ENCODE assay signal across 24 cellular contexts in the genomic region with DNA sequence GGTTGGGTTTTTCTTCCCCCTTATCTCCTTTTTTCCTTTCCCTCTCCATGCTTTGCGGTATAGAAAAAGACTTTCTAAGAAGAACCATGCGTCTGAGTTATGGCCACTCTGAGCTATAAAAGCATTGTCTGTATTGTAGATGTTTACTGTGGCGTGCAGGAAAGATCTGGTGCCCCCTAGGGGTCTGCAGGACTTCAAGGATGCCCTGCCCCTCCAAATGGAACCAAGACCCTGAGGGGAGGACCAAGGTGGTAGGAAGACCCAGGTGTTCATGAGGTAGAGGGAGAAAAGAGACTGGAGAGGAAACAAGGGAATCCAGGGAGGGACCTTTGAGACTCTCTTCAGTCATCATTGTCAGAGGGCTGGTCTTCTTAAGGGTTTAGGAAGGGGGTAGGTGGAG.
DNase-seq lines count a peak whose midpoint lies in the region; ATAC-seq and TF ChIP-seq lines count a peak whose summit lies in the region.
"Had no signal": no experiment of that assay in that cellular context is flagged by ENCODE, and none has a peak within 500 bp of the region (broad histone marks: within the 10 kb centered on the region; RNA-seq: fewer than 3 reads in every experiment).

No MANE protein-coding gene starts in this region.

- CTCF ChIA-PET in A673 (lab: Charles Lee) (no interaction called here), OCI-LY7 (lab: Charles Lee; ENCODE audit: unreplicated experiment) (no interaction called here)

- intact Hi-C loops in A673 (cut with micrococcal nuclease; ENCODE audit: unreplicated experiment) (no loop called here), OCI-LY7 (cut with micrococcal nuclease; ENCODE audit: unreplicated experiment) (no loop called here), Right ventricle myocardium superior (cut with DNase I) (no loop called here)

- H2BK15ac ChIP-seq in mesendoderm (replicated peaks; ENCODE audit: low read depth) = no peak overlapping the region

- H2AFZ ChIP-seq in OCI-LY7 (ENCODE audit: low read length) = no peak overlapping the region

- DNase-seq in A673 (ENCODE audit: low spot score) (no peak), GM12864 (ENCODE audit: low read depth) (no peak), OCI-LY7 (ENCODE audit: low spot score) (no peak), mesendoderm (peak; percentile 10), Right ventricle myocardium superior (no peak), foreskin melanocyte (no peak)
- DNase-seq: CD4-positive, alpha-beta T cell; COR-L47; DMS 273 treated with DMSO at 0.1 percent for 48 hours; DMS79 treated with DMSO at 0.1 percent for 48 hours; H7; HFFc6; NCI-H1694 treated with DMSO at 0.1 percent for 48 hours; NCI-H2081 treated with DMSO at 0.1 percent for 48 hours; NCI-H2171 treated with DMSO at 0.1 percent for 48 hours; NCI-H524 treated with DMSO at 0.1 percent for 48 hours; NCI-H82; RPMI8226; SHP77 treated with DMSO at 0.1 percent for 48 hours; SK-N-SH; T-helper 2 cell had no signal

- H3K56ac ChIP-seq in mesendoderm (ENCODE audit: low read length) = no peak overlapping the region

- H3K27me3 ChIP-seq in A673 (replicated peaks; ENCODE audit: insufficient read depth, low read depth, low read length, poor library complexity) (no peaks in the 10 kb centered on the region), mesendoderm (ENCODE audit: insufficient read depth, low read length, poor library complexity) (no peaks in the 10 kb centered on the region)

- no peak overlapping the region for H2BK5ac ChIP-seq in mesendoderm (ENCODE audit: low read length)

- H3K4me1 ChIP-seq in A673 (ENCODE audit: insufficient read depth, low read length, poor library complexity, severe bottlenecking) = no peaks in the 10 kb centered on the region
- H3K4me1 ChIP-seq in OCI-LY7 (ENCODE audit: insufficient read depth, low read length, poor library complexity, severe bottlenecking) = no peaks in the 10 kb centered on the region
- no peaks in the 10 kb centered on the region for H3K4me1 ChIP-seq in mesendoderm (ENCODE audit: control insufficient read depth, low read depth, low read length)

- H3K4me2 ChIP-seq in OCI-LY7 (ENCODE audit: low read length) (no peak overlapping the region), mesendoderm (ENCODE audit: low read length) (no peak overlapping the region)
- H3K4me2 ChIP-seq: KMS-11, SK-N-SH had no signal

- POLR2A ChIA-PET in A673 (lab: Charles Lee; ENCODE audit: low non-redundant PET) (no interaction called here), OCI-LY7 (lab: Charles Lee) (interaction anchor here (0.5 kb wide), 1 partner anchor 853 kb away, joined by 4 read pairs; no protein-coding TSS in a partner anchor)

- H3K9me3 ChIP-seq in A673 (ENCODE audit: low read depth, low read length, poor library complexity, severe bottlenecking) (no peaks in the 10 kb centered on the region), OCI-LY7 (ENCODE audit: low read length) (no peaks in the 10 kb centered on the region)
- H3K9me3 ChIP-seq: SK-N-SH had no signal

- no CpG with 5 or more reads among the region's 3 CpGs for WGBS in mesendoderm (ENCODE audit: extremely low coverage, insufficient coverage, low lambda C conversion rate)

- no peaks in the 10 kb centered on the region for H4K20me1 ChIP-seq in OCI-LY7 (ENCODE audit: insufficient read depth, low read length)

- H3K4me3 ChIP-seq in A673 (ENCODE audit: low read depth, low read length, poor library complexity, severe bottlenecking) = no peak overlapping the region
- H3K4me3 ChIP-seq in GM12864 (ENCODE audit: low read depth, low read length) = no peak overlapping the region
- no peak overlapping the region for H3K4me3 ChIP-seq in OCI-LY7 (ENCODE audit: low read depth, low read length, poor library complexity, severe bottlenecking)
- H3K4me3 ChIP-seq in mesendoderm (ENCODE audit: low read length) = no peak overlapping the region

- peak; percentile 30; the same call in 1 of the 2 replicates for TF ChIP-seq CTCF in A673 (conservative IDR thresholded peaks at IDR 0.05; ENCODE audit: low read depth, low read length)
- peak; percentile 12 for TF ChIP-seq CTCF in GM12864 (IDR thresholded peaks at IDR 0.05; ENCODE audit: low read depth, low read length, missing control alignments)
- TF ChIP-seq CTCF in OCI-LY7 (conservative IDR thresholded peaks at IDR 0.05; ENCODE audit: low read length) = peak; percentile 46

- no peak overlapping the region for H3K23ac ChIP-seq in mesendoderm (ENCODE audit: low read length)

- no peak overlapping the region for H2BK120ac ChIP-seq in mesendoderm (ENCODE audit: low read depth, low read length)

- no peak overlapping the region for H3K18ac ChIP-seq in mesendoderm (ENCODE audit: low read length)

- no peak overlapping the region for H4K5ac ChIP-seq in mesendoderm (ENCODE audit: low read length)

- H3K9ac ChIP-seq in mesendoderm (ENCODE audit: low read length) = no peak overlapping the region
- H3K9ac ChIP-seq: KMS-11, SK-N-SH had no signal

- H3K9me2 ChIP-seq in OCI-LY7 (ENCODE audit: insufficient read depth, low read length) = no peaks in the 10 kb centered on the region
- H3K9me2 ChIP-seq: SK-N-SH had no signal

- H3K79me2 ChIP-seq in OCI-LY7 (ENCODE audit: insufficient read depth, low read depth, low read length) (no peaks in the 10 kb centered on the region), mesendoderm (ENCODE audit: control insufficient read depth, insufficient read depth, low read length) (no peaks in the 10 kb centered on the region)

- peak overlapping the region; percentile 27 for H2AK5ac ChIP-seq in mesendoderm (ENCODE audit: low read length)

- BruUV-seq in A673 (replicated peaks; lab: Mats Ljungman, UMichigan) = no TSS peak
- no TSS peak for BruUV-seq in OCI-LY7 (replicated peaks; lab: Mats Ljungman, UMichigan)

- H3K36me3 ChIP-seq in A673 (ENCODE audit: insufficient read depth, low read length, poor library complexity, severe bottlenecking) (no peaks in the 10 kb centered on the region), OCI-LY7 (ENCODE audit: insufficient read depth, low read length) (no peaks in the 10 kb centered on the region), mesendoderm (ENCODE audit: control insufficient read depth, insufficient read depth, low read length) (no peaks in the 10 kb centered on the region)

- no peak overlapping the region for H3K4ac ChIP-seq in mesendoderm (ENCODE audit: low read depth, low read length)

- no peak for ATAC-seq in Right ventricle myocardium superior (ENCODE audit: poor library complexity)
- no peak for ATAC-seq in HG02973 (IDR thresholded peaks at IDR 0.05; ENCODE audit: unreplicated experiment)
- ATAC-seq in HG03521 (IDR thresholded peaks at IDR 0.05; ENCODE audit: unreplicated experiment) = no peak

- H3K79me1 ChIP-seq in mesendoderm (ENCODE audit: low read length) = no peaks in the 10 kb centered on the region

- H4K8ac ChIP-seq in mesendoderm (ENCODE audit: low read depth, low read length) = no peak overlapping the region

- H3K27ac ChIP-seq in A673 (ENCODE audit: low read depth, low read length, poor library complexity, severe bottlenecking) = no peak overlapping the region
- H3K27ac ChIP-seq in OCI-LY7 (ENCODE audit: low read depth, low read length, poor library complexity, severe bottlenecking) = no peak overlapping the region
- no peak overlapping the region for H3K27ac ChIP-seq in mesendoderm (ENCODE audit: low read depth, low read length)
- H3K27ac ChIP-seq: KMS-11 had no signal
